In genomic region chr17:18250708-18251107, GRCh38 we compare ENCODE assay signal across 14 cellular contexts. TPM values are rescaled to one million over a fixed set of nuclear protein-coding genes. Genes with fewer than 3 reads are reported as not detected.
DNase-seq lines count a peak whose midpoint lies in the region; ATAC-seq and TF ChIP-seq lines count a peak whose summit lies in the region.
"Had no signal": no experiment of that assay in that cellular context is flagged by ENCODE, and none has a peak within 500 bp of the region (broad histone marks: within the 10 kb centered on the region; RNA-seq: fewer than 3 reads in every experiment).

No MANE protein-coding gene starts in this region.

- peaks cover 93% of the 10 kb centered on the region for H3K36me3 Mint-ChIP-seq in MCF 10A (ENCODE audit: insufficient read depth, unreplicated experiment)
- peaks cover 78% of the 10 kb centered on the region for H3K36me3 Mint-ChIP-seq in effector memory CD8-positive, alpha-beta T cell (ENCODE audit: insufficient read depth)
- H3K36me3 Mint-ChIP-seq in type B pancreatic cell = peaks cover 12% of the 10 kb centered on the region

- peaks cover 5% of the 10 kb centered on the region for H3K4me1 Mint-ChIP-seq in MCF 10A (ENCODE audit: insufficient read depth, unreplicated experiment)
- H3K4me1 Mint-ChIP-seq in effector memory CD8-positive, alpha-beta T cell (ENCODE audit: low read depth in 2 of 2) = peaks cover 4 to 8% of the 10 kb centered on the region in 2 donors
- H3K4me1 Mint-ChIP-seq in type B pancreatic cell (ENCODE audit: unreplicated experiment) = peaks cover 15% of the 10 kb centered on the region

- no peak overlapping the region for H2AFZ ChIP-seq in mammary epithelial cell (ENCODE audit: low read depth, low read length)

- H4K20me1 ChIP-seq in mammary epithelial cell (ENCODE audit: insufficient read depth, low read length) = peaks cover 3% of the 10 kb centered on the region

- H3K4me3 Mint-ChIP-seq in MCF 10A (ENCODE audit: unreplicated experiment) (no peak overlapping the region), type B pancreatic cell (no peak overlapping the region)
- H3K4me3 Mint-ChIP-seq in effector memory CD8-positive, alpha-beta T cell = peak overlapping the region in 1 of 2 donors; percentile 30

- peak overlapping the region; percentile 64 for H3K27ac Mint-ChIP-seq in MCF 10A (ENCODE audit: low read depth, unreplicated experiment)
- peak overlapping the region; percentile 20 to 65 for H3K27ac Mint-ChIP-seq in effector memory CD8-positive, alpha-beta T cell
- peak overlapping the region; percentile 62 for H3K27ac Mint-ChIP-seq in type B pancreatic cell

- peaks cover 17% of the 10 kb centered on the region for H3K4me1 ChIP-seq in mammary epithelial cell (ENCODE audit: insufficient read depth, low read length)

- no peaks in the 10 kb centered on the region for H3K27me3 Mint-ChIP-seq in MCF 10A (ENCODE audit: insufficient read depth, unreplicated experiment)
- H3K27me3 Mint-ChIP-seq in effector memory CD8-positive, alpha-beta T cell = no peaks in the 10 kb centered on the region
- no peaks in the 10 kb centered on the region for H3K27me3 Mint-ChIP-seq in type B pancreatic cell

- dilution Hi-C loops in mammary epithelial cell (cut with HindIII; ENCODE audit: low sequenced_read_pairs) = loop anchor here (5.0 kb wide), 2 partner anchors 33 to 62 kb away; partner anchors contain the start of gene TOP3A

- 97% methylated on average over 11 of the region's 14 CpGs for WGBS in mammary epithelial cell (ENCODE audit: low coverage, missing lambda C conversion rate)

- in situ Hi-C loops in mammary epithelial cell (cut with MboI; ENCODE audit: low sequenced_read_pairs in 2 of 2) = no loop called here

- intact Hi-C loops in MCF 10A (cut with micrococcal nuclease) = no loop called here
- intact Hi-C loops in mammary epithelial cell (cut with micrococcal nuclease) = no loop called here

- no peak overlapping the region for H3K9ac ChIP-seq in mammary epithelial cell (ENCODE audit: insufficient read depth, low read length)

- H3K79me2 ChIP-seq in mammary epithelial cell (ENCODE audit: insufficient read depth, low read length) = peaks cover 29% of the 10 kb centered on the region

- no peak for ATAC-seq in effector memory CD8-positive, alpha-beta T cell (replicated peaks)
- ATAC-seq in GM21717 (IDR thresholded peaks at IDR 0.05; ENCODE audit: unreplicated experiment) = no peak
- no peak for ATAC-seq in HG03280 (IDR thresholded peaks at IDR 0.05; ENCODE audit: unreplicated experiment)

- no peak overlapping the region for H3K27ac ChIP-seq in mammary epithelial cell (ENCODE audit: insufficient read depth, low read depth, low read length)
- H3K27ac ChIP-seq: SK-N-MC had no signal

- TF ChIP-seq RAD21 in Ishikawa (IDR thresholded peaks at IDR 0.05; ENCODE audit: low read depth) = no peak

- POLR2A ChIA-PET in MCF 10A (lab: Yijun Ruan, JAX) = no interaction called here

- no peaks in the 10 kb centered on the region for H3K9me3 Mint-ChIP-seq in MCF 10A (ENCODE audit: unreplicated experiment)
- no peaks in the 10 kb centered on the region for H3K9me3 Mint-ChIP-seq in effector memory CD8-positive, alpha-beta T cell
- H3K9me3 Mint-ChIP-seq in type B pancreatic cell = no peaks in the 10 kb centered on the region

- H3K36me3 ChIP-seq in mammary epithelial cell (ENCODE audit: insufficient read depth, low read length) = peaks cover 29% of the 10 kb centered on the region

- no peak for TF ChIP-seq EP300 in Ishikawa (IDR thresholded peaks at IDR 0.05; ENCODE audit: borderline replicate concordance)

- no peaks in the 10 kb centered on the region for H3K9me3 ChIP-seq in mammary epithelial cell (replicated peaks; ENCODE audit: insufficient read depth, low read length)
- H3K9me3 ChIP-seq: Peyer's patch had no signal

- CTCF ChIA-PET in MCF 10A (lab: Yijun Ruan, JAX) (interaction anchor here (1.0 kb wide), 1 partner anchor 72 kb away, joined by 3 read pairs; no protein-coding TSS in a partner anchor), mammary epithelial cell (lab: Charles Lee; ENCODE audit: low non-redundant PET) (no interaction called here)

- H3K4me3 ChIP-seq in mammary epithelial cell (replicated peaks in 1 of 3; ENCODE audit: insufficient read depth in 1 of 3, low read depth in 2 of 3, low read length in 3 of 3) = no peak overlapping the region
- H3K4me3 ChIP-seq: Peyer's patch, SK-N-MC had no signal

- no peak for DNase-seq in MCF 10A (ENCODE audit: unreplicated experiment)
- no peak for DNase-seq in mammary epithelial cell
- no peak for DNase-seq in effector memory CD8-positive, alpha-beta T cell
- DNase-seq in type B pancreatic cell (ENCODE audit: extremely low spot score, unreplicated experiment) = no peak
- no peak for DNase-seq in NCI-H2227 treated with DMSO at 0.1 percent for 48 hours (lab: John Stamatoyannopoulos, UW)
- DNase-seq: DMS 273 treated with DMSO at 0.1 percent for 48 hours, DND-41, Karpas-422, SIG-M5 had no signal

- H3K27me3 ChIP-seq in mammary epithelial cell (ENCODE audit: insufficient read depth, low read length) = no peaks in the 10 kb centered on the region
- H3K27me3 ChIP-seq: Peyer's patch had no signal

- BruUV-seq in MCF 10A (replicated peaks; lab: Mats Ljungman, UMichigan) (no TSS peak), mammary epithelial cell (replicated peaks; lab: Mats Ljungman, UMichigan) (no TSS peak)

- TF ChIP-seq CTCF in MCF 10A (IDR thresholded peaks at IDR 0.05; ENCODE audit: unreplicated experiment) (no peak), mammary epithelial cell (conservative IDR thresholded peaks at IDR 0.05 in 1 of 2, IDR thresholded peaks at IDR 0.05 in 1 of 2; ENCODE audit: extremely low read depth in 1 of 2, insufficient read depth in 1 of 2, low read depth in 1 of 2, low read length in 2 of 2) (no peak), type B pancreatic cell (conservative IDR thresholded peaks at IDR 0.05) (no peak)

- no peak overlapping the region for H3K4me2 ChIP-seq in mammary epithelial cell (ENCODE audit: insufficient read depth, low read depth, low read length)

TF ChIP-seq in Ishikawa, 13 proteins besides CTCF, POLR2A, EP300 and RAD21:
- peak; percentile 67 for TF ChIP-seq CEBPB (IDR thresholded peaks at IDR 0.05)
- no peak for TF ChIP-seq TAF1 (IDR thresholded peaks at IDR 0.05; ENCODE audit: low read depth)
- no peak for TF ChIP-seq NFIC (IDR thresholded peaks at IDR 0.05)
- TF ChIP-seq FOXM1 (IDR thresholded peaks at IDR 0.05; ENCODE audit: borderline replicate concordance, low read depth) = no peak
- no peak for TF ChIP-seq EGR1 (IDR thresholded peaks at IDR 0.05)

RNA-seq across cellular contexts. Expression of gene FLII, which starts 7.8 kb away (rescaled TPM):
- 564 and 601 TPM in 2 replicates for total RNA-seq in MCF 10A (2022)
- total RNA-seq in mammary epithelial cell = 100 to 1,000 TPM; 301 to 439 TPM
- polyA plus RNA-seq in mammary epithelial cell = 412 TPM
- 417 TPM for polyA minus RNA-seq in mammary epithelial cell
- 248 and 320 TPM in 2 replicates for total RNA-seq in type B pancreatic cell (ENCODE audit: low replicate concordance)

RNA-seq across cellular contexts. Expression of gene MIEF2, which starts 9.8 kb away (rescaled TPM):
- total RNA-seq in MCF 10A (2022) (12.1 and 14.1 TPM in 2 replicates), mammary epithelial cell (10 to 100 TPM; 11.9 to 56.3 TPM), type B pancreatic cell (ENCODE audit: low replicate concordance) (17.9 and 31.2 TPM in 2 replicates)
- polyA plus RNA-seq in mammary epithelial cell = 7.7 TPM
- 27.9 TPM for polyA minus RNA-seq in mammary epithelial cell

RNA-seq across cellular contexts. Expression of gene LLGL1, which starts 25.3 kb away (rescaled TPM):
- total RNA-seq in MCF 10A (2022) (16.4 and 17.4 TPM in 2 replicates), mammary epithelial cell (10 to 100 TPM; 35.2 to 50.0 TPM), type B pancreatic cell (ENCODE audit: low replicate concordance) (35.1 and 61.2 TPM in 2 replicates)
- polyA plus RNA-seq in mammary epithelial cell = 37.6 TPM
- polyA minus RNA-seq in mammary epithelial cell = 20.3 TPM
